Comparison of ENCODE assay signal across 7 cellular contexts in the genomic region with DNA sequence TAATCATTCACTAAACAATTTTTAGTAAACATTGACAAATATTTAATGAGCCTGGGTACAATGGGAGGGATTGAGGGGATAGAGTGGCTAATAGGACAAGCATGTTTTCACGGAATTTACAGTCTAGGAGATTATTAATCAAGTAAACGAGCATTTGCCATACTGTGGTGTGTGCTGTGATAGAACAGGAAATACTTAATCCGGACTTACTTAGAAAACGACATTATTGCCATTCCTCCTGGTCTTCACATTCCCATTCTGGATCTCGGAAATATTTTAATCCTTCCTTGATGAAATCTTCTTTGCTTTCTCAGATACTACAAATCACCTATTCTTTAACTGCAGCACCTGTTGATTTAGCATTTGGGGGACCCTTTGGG. TPM values are rescaled to one million over a fixed set of nuclear protein-coding genes. Genes with fewer than 3 reads are reported as not detected.
DNase-seq lines count a peak whose midpoint lies in the region; ATAC-seq, FAIRE-seq and TF ChIP-seq lines count a peak whose summit lies in the region.

No MANE protein-coding gene starts in this region.

- CTCF ChIA-PET in RWPE1 (lab: Yijun Ruan, JAX): interaction anchor here (0.6 to 1.1 kb wide), 8 partner anchors 16 to 269 kb away, joined by 3 to 7 read pairs (median 4); no protein-coding TSS in a partner anchor

- TF ChIP-seq CTCF in RWPE1 (conservative IDR thresholded peaks at IDR 0.05; ENCODE audit: low read depth) (no peak), fibroblast of lung (conservative IDR thresholded peaks at IDR 0.05 in 1 of 2, IDR thresholded peaks at IDR 0.05 in 1 of 2; ENCODE audit: low read depth in 1 of 2, low read length in 2 of 2) (no peak), psoas muscle (IDR thresholded peaks at IDR 0.05) (no peak)

- H3K9me3 ChIP-seq in GM23248 (ENCODE audit: low read depth) (no peaks in the 10 kb centered on the region), fibroblast of lung (ENCODE audit: control insufficient read depth, insufficient read depth, low read depth, low read length) (no peaks in the 10 kb centered on the region), psoas muscle (no peaks in the 10 kb centered on the region)

- H3K4me3 ChIP-seq in GM23248 (peak overlapping the region; percentile 86), fibroblast of lung (replicated peaks in 1 of 4; ENCODE audit: control extremely low read depth in 1 of 4, insufficient read depth in 1 of 4, low read depth in 3 of 4, low read length in 4 of 4) (peak overlapping the region; percentile 67 to 89 (median 78)), psoas muscle (peak overlapping the region; percentile 91)

- no peak for ATAC-seq in psoas muscle
- no peak for ATAC-seq in GM21529 (IDR thresholded peaks at IDR 0.05; ENCODE audit: unreplicated experiment)

- peak; percentile 32 for DNase-seq in GM23248
- DNase-seq in RWPE1 (ENCODE audit: low spot score): no peak
- DNase-seq in fibroblast of lung (ENCODE audit: low read depth in 2 of 2): peak in 1 of 2 donors; percentile 67
- DNase-seq in psoas muscle: no peak
- no peak for DNase-seq in HTR-8/SVneo (ENCODE audit: insufficient read length, low spot score)
- no peak for DNase-seq in hippocampal formation (lab: John Stamatoyannopoulos, UW)

- 5 to 7% methylated on average over 5 of the region's 5 CpGs for WGBS in GM23248 (ENCODE audit: low coverage in 1 of 2, low lambda C conversion rate in 2 of 2, missing lambda C conversion rate in 2 of 2), 2 experiments
- 13 to 26% (median 17%) methylated on average over 5 of the region's 5 CpGs for WGBS in psoas muscle, 3 donors

- in situ Hi-C loops in GM23248 (cut with MboI): no loop called here

- H3K9me2 ChIP-seq in GM23248 (ENCODE audit: insufficient read depth): no peaks in the 10 kb centered on the region

- peak overlapping the region; percentile 96 for H2AFZ ChIP-seq in GM23248
- H2AFZ ChIP-seq in fibroblast of lung (ENCODE audit: low read length): peak overlapping the region; percentile 88

- H3K9ac ChIP-seq in GM23248: peak overlapping the region; percentile 84
- H3K9ac ChIP-seq in fibroblast of lung (ENCODE audit: insufficient read depth, low read length): peak overlapping the region; percentile 92

- H3K27ac ChIP-seq in GM23248 (peak overlapping the region; percentile 74), RWPE1 (peak overlapping the region; percentile 85), fibroblast of lung (ENCODE audit: insufficient read depth, low read length) (peak overlapping the region; percentile 93), psoas muscle (peak overlapping the region; percentile 92)

- intact Hi-C loops in psoas muscle (cut with DNase I): loop anchor here in 1 of 2 donors (1.0 to 5.0 kb wide), 2 partner anchors 71 to 136 kb away; partner anchors contain the start of gene CYP27A1

- H3K4me1 ChIP-seq in GM23248 (ENCODE audit: insufficient read depth) (peaks cover 7% of the 10 kb centered on the region), fibroblast of lung (ENCODE audit: control insufficient read depth, extremely low read depth, insufficient read depth, low read length) (peaks cover 2% of the 10 kb centered on the region), psoas muscle (peaks cover 9% of the 10 kb centered on the region)

- H3K27me3 ChIP-seq in GM23248 (replicated peaks; ENCODE audit: insufficient read depth) (no peaks in the 10 kb centered on the region), fibroblast of lung (ENCODE audit: control insufficient read depth, insufficient read depth, low read length) (no peaks in the 10 kb centered on the region), psoas muscle (ENCODE audit: insufficient read depth in 3 of 3, low read length in 2 of 3) (no peaks in the 10 kb centered on the region)

- FAIRE-seq in HTR-8/SVneo (lab: Jason Lieb, UNC): no peak

- POLR2A ChIA-PET in RWPE1 (lab: Yijun Ruan, JAX; ENCODE audit: low non-redundant PET): no interaction called here

- H3K36me3 ChIP-seq in GM23248 (ENCODE audit: low read depth) (no peaks in the 10 kb centered on the region), fibroblast of lung (ENCODE audit: control insufficient read depth, insufficient read depth, low read length) (no peaks in the 10 kb centered on the region), psoas muscle (ENCODE audit: insufficient read depth in 1 of 2, low read depth in 1 of 2) (peaks cover 0 to 9% of the 10 kb centered on the region in 2 donors)

- H3K79me2 ChIP-seq in GM23248 (ENCODE audit: insufficient read depth): peaks cover 52% of the 10 kb centered on the region
- peaks cover 33% of the 10 kb centered on the region for H3K79me2 ChIP-seq in fibroblast of lung (ENCODE audit: control insufficient read depth, insufficient read depth, low read length)

- H4K20me1 ChIP-seq in GM23248 (ENCODE audit: insufficient read depth) (no peaks in the 10 kb centered on the region), fibroblast of lung (ENCODE audit: control insufficient read depth, extremely low read depth, insufficient read depth, low read length) (no peaks in the 10 kb centered on the region)

- H3K4me2 ChIP-seq in GM23248 (ENCODE audit: unreplicated experiment): peak overlapping the region; percentile 96
- peak overlapping the region; percentile 76 for H3K4me2 ChIP-seq in fibroblast of lung (ENCODE audit: extremely low read depth, insufficient read depth, low read length)

- H3F3A ChIP-seq in GM23248 (ENCODE audit: insufficient read depth): peaks cover 9% of the 10 kb centered on the region

RNA-seq across cellular contexts. Expression of gene TTLL4, which starts 0.9 kb away (rescaled TPM):
- 5.5 and 9.1 TPM in 2 replicates for total RNA-seq in GM23248 (2014; rRNA removed; shearing (Covaris generic))
- polyA plus RNA-seq in GM23248 (2016; fragmentation: Nextera tagmentation; extraction: Ambion mirVana) (7.3 and 7.7 TPM in 2 replicates), fibroblast of lung (6.1 and 14.4 TPM in 2 replicates), psoas muscle (10 to 100 TPM in 2 of 3 donors, 1 to 10 TPM in 1; 9.2 to 15.7 (median 14.0) TPM)
- total RNA-seq in fibroblast of lung (5.9 and 9.4 TPM in 2 replicates), psoas muscle (10 to 100 TPM; 10.9 to 14.5 (median 13.8) TPM)
- 4.2 and 9.7 TPM in 2 replicates for polyA plus RNA-seq in fibroblast of lung (2012)
- polyA minus RNA-seq in fibroblast of lung (ENCODE audit: low replicate concordance): 10.3 and 38.9 TPM in 2 replicates

RNA-seq across cellular contexts. Expression of gene STK36, which starts 39.7 kb away (rescaled TPM):
- total RNA-seq in GM23248 (2014; rRNA removed; shearing (Covaris generic)): 17.5 and 24.5 TPM in 2 replicates
- polyA plus RNA-seq in GM23248 (2016; fragmentation: Nextera tagmentation; extraction: Ambion mirVana) (19.2 and 22.2 TPM in 2 replicates), fibroblast of lung (21.4 and 24.7 TPM in 2 replicates), psoas muscle (1 to 10 TPM; 4.6 to 8.7 (median 6.1) TPM)
- total RNA-seq in fibroblast of lung (32.1 and 36.0 TPM in 2 replicates), psoas muscle (10 to 100 TPM in 1 of 4 donors, 1 to 10 TPM in 3; 3.7 to 11.3 (median 7.4) TPM)
- polyA plus RNA-seq in fibroblast of lung (2012): 12.7 and 14.8 TPM in 2 replicates
- polyA minus RNA-seq in fibroblast of lung (ENCODE audit: low replicate concordance): 23.9 and 67.6 TPM in 2 replicates

RNA-seq across cellular contexts. Expression of gene RNF25, which starts 39.7 kb away (rescaled TPM):
- 31.7 and 37.4 TPM in 2 replicates for total RNA-seq in GM23248 (2014; rRNA removed; shearing (Covaris generic))
- 37.8 and 41.1 TPM in 2 replicates for polyA plus RNA-seq in GM23248 (2016; fragmentation: Nextera tagmentation; extraction: Ambion mirVana)
- 26.7 and 39.1 TPM in 2 replicates for total RNA-seq in fibroblast of lung
- polyA plus RNA-seq in fibroblast of lung: 42.1 and 75.0 TPM in 2 replicates
- polyA plus RNA-seq in fibroblast of lung (2012): 29.3 and 39.5 TPM in 2 replicates
- 154 and 192 TPM in 2 replicates for polyA minus RNA-seq in fibroblast of lung (ENCODE audit: low replicate concordance)
- total RNA-seq in psoas muscle: 10 to 100 TPM; 14.5 to 30.3 (median 20.6) TPM
- polyA plus RNA-seq in psoas muscle: 10 to 100 TPM; 22.6 to 32.0 (median 26.3) TPM

RNA-seq across cellular contexts. Expression of gene BCS1L, which starts 52.1 kb away (rescaled TPM):
- 30.9 and 56.1 TPM in 2 replicates for total RNA-seq in GM23248 (2014; rRNA removed; shearing (Covaris generic))
- 39.9 and 44.2 TPM in 2 replicates for polyA plus RNA-seq in GM23248 (2016; fragmentation: Nextera tagmentation; extraction: Ambion mirVana)
- total RNA-seq in fibroblast of lung: 26.2 and 38.3 TPM in 2 replicates
- 28.8 and 38.8 TPM in 2 replicates for polyA plus RNA-seq in fibroblast of lung
- polyA plus RNA-seq in fibroblast of lung (2012): 26.7 and 41.7 TPM in 2 replicates
- 48.1 and 78.3 TPM in 2 replicates for polyA minus RNA-seq in fibroblast of lung (ENCODE audit: low replicate concordance)
- 10 to 100 TPM; 24.3 to 40.5 (median 26.8) TPM for total RNA-seq in psoas muscle
- polyA plus RNA-seq in psoas muscle: 10 to 100 TPM; 13.1 to 50.1 (median 31.4) TPM

RNA-seq across cellular contexts. Expression of gene ZNF142, which starts 52.1 kb away (rescaled TPM):
- 7.8 and 8.5 TPM in 2 replicates for total RNA-seq in GM23248 (2014; rRNA removed; shearing (Covaris generic))
- polyA plus RNA-seq in GM23248 (2016; fragmentation: Nextera tagmentation; extraction: Ambion mirVana): 6.6 and 11.5 TPM in 2 replicates
- total RNA-seq in fibroblast of lung: 5.6 and 7.3 TPM in 2 replicates
- polyA plus RNA-seq in fibroblast of lung: 4.3 and 8.1 TPM in 2 replicates
- 7.8 and 9.4 TPM in 2 replicates for polyA plus RNA-seq in fibroblast of lung (2012)
- polyA minus RNA-seq in fibroblast of lung (ENCODE audit: low replicate concordance): 60.5 and 107 TPM in 2 replicates
- total RNA-seq in psoas muscle: 10 to 100 TPM; 12.0 to 33.5 (median 30.1) TPM
- polyA plus RNA-seq in psoas muscle: 10 to 100 TPM in 1 of 3 donors, 1 to 10 TPM in 2; 1.8 to 21.9 (median 6.9) TPM
